ENCODE assay signal across 6 cellular contexts in genomic region chr17:42120161-42121065, GRCh38. TPM values are rescaled to one million over a fixed set of nuclear protein-coding genes. Genes with fewer than 3 reads are reported as not detected.
A peak's percentile ranks its signal among the peaks of the same experiment; 100 is the strongest.
DNase-seq lines count a peak whose midpoint lies in the region; ATAC-seq and TF ChIP-seq lines count a peak whose summit lies in the region.

No MANE protein-coding gene starts in this region.

- peak overlapping the region; percentile 92 for H3K4me3 ChIP-seq in cardiac muscle cell
- H3K4me3 ChIP-seq in testis: peak overlapping the region; percentile 73 to 79

- peak overlapping the region; percentile 59 for H3K27ac ChIP-seq in cardiac muscle cell
- H3K27ac ChIP-seq in testis: peak overlapping the region; percentile 43 to 66

- H3K9me3 ChIP-seq in cardiac muscle cell (ENCODE audit: low read depth) (no peaks in the 10 kb centered on the region), testis (no peaks in the 10 kb centered on the region)

- no peak for ATAC-seq in HG03469 (IDR thresholded peaks at IDR 0.05; ENCODE audit: unreplicated experiment)

- no peak for TF ChIP-seq POLR2A in testis (IDR thresholded peaks at IDR 0.05)

- DNase-seq in EL (peak; percentile 35), OCI-M1 (lab: John Stamatoyannopoulos, UW) (peak; percentile 28), cardiac muscle cell (ENCODE audit: low read depth in 1 of 2, low spot score in 1 of 2) (peak; percentile 21 to 46), testis (no peak), SKM-1 treated with dmso at 0.1 percent for 144 hours (lab: John Stamatoyannopoulos, UW; ENCODE audit: unreplicated experiment) (no peak)

- no peaks in the 10 kb centered on the region for H3K4me1 ChIP-seq in cardiac muscle cell (ENCODE audit: low read depth)
- peaks cover 13% of the 10 kb centered on the region for H3K4me1 ChIP-seq in testis

- H3K36me3 ChIP-seq in cardiac muscle cell (peaks cover 10% of the 10 kb centered on the region), testis (ENCODE audit: low read depth, missing control alignments) (no peaks in the 10 kb centered on the region)

- TF ChIP-seq CTCF in cardiac muscle cell (IDR thresholded peaks at IDR 0.05; ENCODE audit: low read depth, low read length) (no peak), testis (IDR thresholded peaks at IDR 0.05) (no peak)

- WGBS in testis, 2 donors: 12 to 19% methylated on average over 14 to 20 of the region's 20 CpGs

- H3K27me3 ChIP-seq in cardiac muscle cell (no peaks in the 10 kb centered on the region), testis (no peaks in the 10 kb centered on the region)

- intact Hi-C loops in testis (cut with DNase I; ENCODE audit: low total_unique reads): no loop called here

RNA-seq across cellular contexts. Expression of gene KAT2A, which starts 0.8 kb away (rescaled TPM):
- 38.2 and 76.9 TPM in 2 replicates for total RNA-seq in cardiac muscle cell
- polyA plus RNA-seq in cardiac muscle cell: 89.0 and 121 TPM in 2 replicates
- 100 to 1,000 TPM; 109 to 111 TPM for total RNA-seq in testis
- 37.6 TPM for polyA plus RNA-seq in testis (ENCODE audit: insufficient read depth, low read depth, low replicate concordance)

RNA-seq across cellular contexts. Expression of gene HSPB9, which starts 2.2 kb away (rescaled TPM):
- total RNA-seq in cardiac muscle cell (0.06 and 0.67 TPM in 2 replicates), testis (1 to 10 TPM; 6.9 to 9.8 TPM)
- polyA plus RNA-seq in cardiac muscle cell (0.51 and 0.52 TPM in 2 replicates), testis (ENCODE audit: insufficient read depth, low read depth, low replicate concordance) (12.9 TPM)

RNA-seq across cellular contexts. Expression of gene DHX58, which starts 7.9 kb away (rescaled TPM):
- total RNA-seq in cardiac muscle cell: 0.42 and 1.2 TPM in 2 replicates
- not detected in 2 replicates for polyA plus RNA-seq in cardiac muscle cell
- total RNA-seq in testis: 10 to 100 TPM; 35.9 to 51.1 TPM
- polyA plus RNA-seq in testis (ENCODE audit: insufficient read depth, low read depth, low replicate concordance): 56.3 TPM

RNA-seq across cellular contexts. Expression of gene ZNF385C, which starts 22.1 kb away (rescaled TPM):
- 1.7 and 2.1 TPM in 2 replicates for total RNA-seq in cardiac muscle cell
- polyA plus RNA-seq in cardiac muscle cell: 3.0 and 3.9 TPM in 2 replicates
- total RNA-seq in testis: 10 to 100 TPM; 17.9 to 26.6 TPM
- polyA plus RNA-seq in testis (ENCODE audit: insufficient read depth, low read depth, low replicate concordance): 21.4 TPM

RNA-seq across cellular contexts. Expression of gene RAB5C, which starts 34.4 kb away (rescaled TPM):
- 41.8 and 53.8 TPM in 2 replicates for total RNA-seq in cardiac muscle cell
- polyA plus RNA-seq in cardiac muscle cell: 44.8 and 65.1 TPM in 2 replicates
- total RNA-seq in testis: 100 to 1,000 TPM in 1 of 2 donors, 10 to 100 TPM in 1; 96.0 to 152 TPM
- 139 TPM for polyA plus RNA-seq in testis (ENCODE audit: insufficient read depth, low read depth, low replicate concordance)

Comparison
In these comparisons a context has a peak if more than half of its experiments do, and no peak if none do; other contexts are left out.
1. DNase-seq: peak in EL (single experiment), OCI-M1 (single experiment) and cardiac muscle cell (2 of 2); none in testis (single experiment) and SKM-1 treated with dmso at 0.1 percent for 144 hours (single experiment).
2. RNA of gene DHX58, which starts 7.9 kb away (total RNA-seq): 35.9 to 51.1 TPM in testis; 0.42 to 1.2 TPM in cardiac muscle cell; every median in the first group is over 10 times any median in the second.